In genomic region chr6:34414999-34415858, GRCh38 we compare ENCODE assay signal across 1 cellular context.
TF ChIP-seq lines count a peak whose summit lies in the region.

No MANE protein-coding gene starts in this region.

TF ChIP-seq in HepG2, 621 proteins besides CTCF, POLR2A, EP300 and RAD21 (continued from another document):
- TF ChIP-seq, protein P1, sequence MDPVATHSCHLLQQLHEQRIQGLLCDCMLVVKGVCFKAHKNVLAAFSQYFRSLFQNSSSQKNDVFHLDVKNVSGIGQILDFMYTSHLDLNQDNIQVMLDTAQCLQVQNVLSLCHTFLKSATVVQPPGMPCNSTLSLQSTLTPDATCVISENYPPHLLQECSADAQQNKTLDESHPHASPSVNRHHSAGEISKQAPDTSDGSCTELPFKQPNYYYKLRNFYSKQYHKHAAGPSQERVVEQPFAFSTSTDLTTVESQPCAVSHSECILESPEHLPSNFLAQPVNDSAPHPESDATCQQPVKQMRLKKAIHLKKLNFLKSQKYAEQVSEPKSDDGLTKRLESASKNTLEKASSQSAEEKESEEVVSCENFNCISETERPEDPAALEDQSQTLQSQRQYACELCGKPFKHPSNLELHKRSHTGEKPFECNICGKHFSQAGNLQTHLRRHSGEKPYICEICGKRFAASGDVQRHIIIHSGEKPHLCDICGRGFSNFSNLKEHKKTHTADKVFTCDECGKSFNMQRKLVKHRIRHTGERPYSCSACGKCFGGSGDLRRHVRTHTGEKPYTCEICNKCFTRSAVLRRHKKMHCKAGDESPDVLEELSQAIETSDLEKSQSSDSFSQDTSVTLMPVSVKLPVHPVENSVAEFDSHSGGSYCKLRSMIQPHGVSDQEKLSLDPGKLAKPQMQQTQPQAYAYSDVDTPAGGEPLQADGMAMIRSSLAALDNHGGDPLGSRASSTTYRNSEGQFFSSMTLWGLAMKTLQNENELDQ (CRISPR knock-in tag; IDR thresholded peaks at IDR 0.05; ENCODE audit: borderline replicate concordance) = no peak
- TF ChIP-seq DR1 (CRISPR knock-in tag; IDR thresholded peaks at IDR 0.05) (no peak), ETV6 (CRISPR knock-in tag; conservative IDR thresholded peaks at IDR 0.05) (no peak), ZNF570 (CRISPR knock-in tag; IDR thresholded peaks at IDR 0.05; ENCODE audit: borderline replicate concordance) (no peak), SMARCE1 (IDR thresholded peaks at IDR 0.05; ENCODE audit: borderline replicate concordance) (no peak), ZNF430 (CRISPR knock-in tag; IDR thresholded peaks at IDR 0.05) (no peak), HDAC6 (IDR thresholded peaks at IDR 0.05; ENCODE audit: low read depth, low read length) (no peak), ZNF546 (CRISPR knock-in tag; conservative IDR thresholded peaks at IDR 0.05) (no peak), MAF1 (CRISPR knock-in tag; IDR thresholded peaks at IDR 0.05; ENCODE audit: borderline replicate concordance) (no peak), HCFC1 (IDR thresholded peaks at IDR 0.05; ENCODE audit: low read depth, low read length) (no peak), SMC3 (IDR thresholded peaks at IDR 0.05; ENCODE audit: low read length) (peak; percentile 97), ASH2L (IDR thresholded peaks at IDR 0.05; ENCODE audit: insufficient read length, low read depth, low read length) (peak; percentile 61), ZNF207 (IDR thresholded peaks at IDR 0.05; ENCODE audit: borderline replicate concordance) (no peak), SIN3B (IDR thresholded peaks at IDR 0.05; ENCODE audit: low read length) (no peak), KAT8 (CRISPR knock-in tag; IDR thresholded peaks at IDR 0.05) (peak; percentile 68; the same call in 1 of the 2 replicates), JDP2 (CRISPR knock-in tag; IDR thresholded peaks at IDR 0.05; ENCODE audit: borderline replicate concordance) (no peak), RXRA (CRISPR knock-in tag; IDR thresholded peaks at IDR 0.05) (no peak), HNRNPL (IDR thresholded peaks at IDR 0.05; ENCODE audit: low read depth, low read length) (no peak), CSRNP2 (CRISPR knock-in tag; conservative IDR thresholded peaks at IDR 0.05; ENCODE audit: low read depth) (no peak), MATR3 (CRISPR knock-in tag; IDR thresholded peaks at IDR 0.05) (no peak), CEBPB (IDR thresholded peaks at IDR 0.05; ENCODE audit: borderline replicate concordance, low read depth, low read length) (no peak), MLX (CRISPR knock-in tag; IDR thresholded peaks at IDR 0.05) (no peak), RERE (CRISPR knock-in tag; IDR thresholded peaks at IDR 0.05; ENCODE audit: low read depth) (no peak), ZFAT (CRISPR knock-in tag; conservative IDR thresholded peaks at IDR 0.05) (no peak), PHF21A (CRISPR knock-in tag; IDR thresholded peaks at IDR 0.05) (peak; percentile 84), THYN1 (CRISPR knock-in tag; IDR thresholded peaks at IDR 0.05; ENCODE audit: borderline replicate concordance, low read depth) (no peak), ZNF761 (CRISPR knock-in tag; conservative IDR thresholded peaks at IDR 0.05) (no peak)
- TF ChIP-seq, protein P2, sequence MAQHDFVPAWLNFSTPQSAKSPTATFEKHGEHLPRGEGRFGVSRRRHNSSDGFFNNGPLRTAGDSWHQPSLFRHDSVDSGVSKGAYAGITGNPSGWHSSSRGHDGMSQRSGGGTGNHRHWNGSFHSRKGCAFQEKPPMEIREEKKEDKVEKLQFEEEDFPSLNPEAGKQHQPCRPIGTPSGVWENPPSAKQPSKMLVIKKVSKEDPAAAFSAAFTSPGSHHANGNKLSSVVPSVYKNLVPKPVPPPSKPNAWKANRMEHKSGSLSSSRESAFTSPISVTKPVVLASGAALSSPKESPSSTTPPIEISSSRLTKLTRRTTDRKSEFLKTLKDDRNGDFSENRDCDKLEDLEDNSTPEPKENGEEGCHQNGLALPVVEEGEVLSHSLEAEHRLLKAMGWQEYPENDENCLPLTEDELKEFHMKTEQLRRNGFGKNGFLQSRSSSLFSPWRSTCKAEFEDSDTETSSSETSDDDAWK (CRISPR knock-in tag; IDR thresholded peaks at IDR 0.05) = no peak
- TF ChIP-seq, protein P3, sequence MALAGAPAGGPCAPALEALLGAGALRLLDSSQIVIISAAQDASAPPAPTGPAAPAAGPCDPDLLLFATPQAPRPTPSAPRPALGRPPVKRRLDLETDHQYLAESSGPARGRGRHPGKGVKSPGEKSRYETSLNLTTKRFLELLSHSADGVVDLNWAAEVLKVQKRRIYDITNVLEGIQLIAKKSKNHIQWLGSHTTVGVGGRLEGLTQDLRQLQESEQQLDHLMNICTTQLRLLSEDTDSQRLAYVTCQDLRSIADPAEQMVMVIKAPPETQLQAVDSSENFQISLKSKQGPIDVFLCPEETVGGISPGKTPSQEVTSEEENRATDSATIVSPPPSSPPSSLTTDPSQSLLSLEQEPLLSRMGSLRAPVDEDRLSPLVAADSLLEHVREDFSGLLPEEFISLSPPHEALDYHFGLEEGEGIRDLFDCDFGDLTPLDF (CRISPR knock-in tag; IDR thresholded peaks at IDR 0.05) = no peak
- TF ChIP-seq, protein P4, sequence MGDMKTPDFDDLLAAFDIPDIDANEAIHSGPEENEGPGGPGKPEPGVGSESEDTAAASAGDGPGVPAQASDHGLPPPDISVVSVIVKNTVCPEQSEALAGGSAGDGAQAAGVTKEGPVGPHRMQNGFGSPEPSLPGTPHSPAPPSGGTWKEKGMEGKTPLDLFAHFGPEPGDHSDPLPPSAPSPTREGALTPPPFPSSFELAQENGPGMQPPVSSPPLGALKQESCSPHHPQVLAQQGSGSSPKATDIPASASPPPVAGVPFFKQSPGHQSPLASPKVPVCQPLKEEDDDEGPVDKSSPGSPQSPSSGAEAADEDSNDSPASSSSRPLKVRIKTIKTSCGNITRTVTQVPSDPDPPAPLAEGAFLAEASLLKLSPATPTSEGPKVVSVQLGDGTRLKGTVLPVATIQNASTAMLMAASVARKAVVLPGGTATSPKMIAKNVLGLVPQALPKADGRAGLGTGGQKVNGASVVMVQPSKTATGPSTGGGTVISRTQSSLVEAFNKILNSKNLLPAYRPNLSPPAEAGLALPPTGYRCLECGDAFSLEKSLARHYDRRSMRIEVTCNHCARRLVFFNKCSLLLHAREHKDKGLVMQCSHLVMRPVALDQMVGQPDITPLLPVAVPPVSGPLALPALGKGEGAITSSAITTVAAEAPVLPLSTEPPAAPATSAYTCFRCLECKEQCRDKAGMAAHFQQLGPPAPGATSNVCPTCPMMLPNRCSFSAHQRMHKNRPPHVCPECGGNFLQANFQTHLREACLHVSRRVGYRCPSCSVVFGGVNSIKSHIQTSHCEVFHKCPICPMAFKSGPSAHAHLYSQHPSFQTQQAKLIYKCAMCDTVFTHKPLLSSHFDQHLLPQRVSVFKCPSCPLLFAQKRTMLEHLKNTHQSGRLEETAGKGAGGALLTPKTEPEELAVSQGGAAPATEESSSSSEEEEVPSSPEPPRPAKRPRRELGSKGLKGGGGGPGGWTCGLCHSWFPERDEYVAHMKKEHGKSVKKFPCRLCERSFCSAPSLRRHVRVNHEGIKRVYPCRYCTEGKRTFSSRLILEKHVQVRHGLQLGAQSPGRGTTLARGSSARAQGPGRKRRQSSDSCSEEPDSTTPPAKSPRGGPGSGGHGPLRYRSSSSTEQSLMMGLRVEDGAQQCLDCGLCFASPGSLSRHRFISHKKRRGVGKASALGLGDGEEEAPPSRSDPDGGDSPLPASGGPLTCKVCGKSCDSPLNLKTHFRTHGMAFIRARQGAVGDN (CRISPR knock-in tag; IDR thresholded peaks at IDR 0.05) = no peak
